15 cellular contexts compared by ENCODE assay signal in the genomic region with DNA sequence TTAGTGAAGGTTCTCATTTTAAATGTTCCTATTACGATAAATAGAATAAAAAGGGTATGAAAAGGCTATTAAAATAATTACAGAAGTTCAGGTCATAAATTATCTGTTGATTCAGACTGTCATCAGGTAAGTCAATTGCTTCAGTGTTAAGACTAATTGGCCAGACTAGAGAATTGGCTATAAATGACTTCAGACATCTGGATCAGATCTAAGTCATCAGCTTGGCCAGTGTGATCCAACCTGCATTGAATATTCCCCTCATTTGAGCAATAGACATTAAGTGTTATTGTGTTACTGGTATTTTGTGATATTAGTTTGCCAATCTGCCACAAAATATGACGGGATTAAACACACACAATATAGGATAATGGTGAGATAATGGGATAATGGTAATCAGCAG.
DNase-seq lines count a peak whose midpoint lies in the region; ATAC-seq, FAIRE-seq and TF ChIP-seq lines count a peak whose summit lies in the region.
"Had no signal": no experiment of that assay in that cellular context is flagged by ENCODE, and none has a peak within 500 bp of the region (broad histone marks: within the 10 kb centered on the region; RNA-seq: fewer than 3 reads in every experiment).

No MANE protein-coding gene starts in this region.

- no peaks in the 10 kb centered on the region for H3K9me3 Mint-ChIP-seq in HFFc6

- H3K27ac Mint-ChIP-seq in HFFc6, result peak overlapping the region; percentile 77

- H3K4me3 ChIP-seq in K562, result no peak overlapping the region

- H3K9me1 ChIP-seq in K562 (ENCODE audit: control insufficient read depth, insufficient read depth, low read length), result no peaks in the 10 kb centered on the region

- ATAC-seq in K562 (no peak), sciatic nerve (peak; percentile 40), Right ventricle myocardium inferior (no peak)

- H3K4me3 Mint-ChIP-seq in HFFc6, result no peak overlapping the region

- TF ChIP-seq POLR2A in K562 (conservative IDR thresholded peaks at IDR 0.05), result no peak

- CTCF ChIA-PET in K562 (lab: Yijun Ruan, JAX; ENCODE audit: low intra/inter-chr PET ratio), result no interaction called here

- no peak for TF ChIP-seq EP300 in K562 (IDR thresholded peaks at IDR 0.05; ENCODE audit: low read length)

- intact Hi-C loops in K562 (cut with micrococcal nuclease) (no loop called here), sciatic nerve (cut with DNase I) (no loop called here), Right ventricle myocardium inferior (cut with DNase I) (loop anchor here (10.0 kb wide), 1 partner anchor 693 kb away; no protein-coding TSS in a partner anchor)

- peaks cover 0 to 11% of the 10 kb centered on the region in 2 experiments; a peak in 2 of 5 replicates for H3K4me1 ChIP-seq in K562 (replicated peaks in 1 of 2; ENCODE audit: control insufficient read depth in 2 of 2, insufficient read depth in 2 of 2, low read length in 2 of 2)

- H3K9me3 ChIP-seq in K562 (replicated peaks; ENCODE audit: control insufficient read depth, insufficient read depth, low read depth, low read length), result no peaks in the 10 kb centered on the region

- H3K27ac ChIP-seq in K562 (ENCODE audit: extremely low read depth, low read depth, low read length), result no peak overlapping the region
- H3K27ac ChIP-seq: C4-2B had no signal

- no peak for TF ChIP-seq CTCF in HFFc6 (IDR thresholded peaks at IDR 0.05)
- TF ChIP-seq CTCF in K562 (IDR thresholded peaks at IDR 0.05 in 2 of 3, conservative IDR thresholded peaks at IDR 0.05 in 1 of 3; ENCODE audit: insufficient read depth in 2 of 3, low read depth in 1 of 3, low read length in 3 of 3), result no peak

- H3K27me3 Mint-ChIP-seq in HFFc6 (ENCODE audit: insufficient read depth), result no peaks in the 10 kb centered on the region

- TF ChIP-seq RAD21 in K562 (CRISPR knock-in tag; conservative IDR thresholded peaks at IDR 0.05 in 1 of 2, IDR thresholded peaks at IDR 0.05 in 1 of 2), result no peak

- no peaks in the 10 kb centered on the region for H3K36me3 ChIP-seq in K562 (ENCODE audit: control insufficient read depth, insufficient read depth, low read length)

- WGBS in K562 (ENCODE audit: insufficient coverage, low coverage, missing lambda C conversion rate), result 49% methylated on average over 2 of the region's 2 CpGs

- peaks cover 7% of the 10 kb centered on the region; the same call in 1 of the 2 replicates for H3K36me3 Mint-ChIP-seq in HFFc6 (ENCODE audit: low read depth)

- no peaks in the 10 kb centered on the region for H3K27me3 ChIP-seq in K562 (ENCODE audit: control insufficient read depth in 2 of 2, insufficient read depth in 2 of 2, low read length in 2 of 2)

- H3K79me2 ChIP-seq in K562 (ENCODE audit: control insufficient read depth, insufficient read depth, low read length), result no peaks in the 10 kb centered on the region

- POLR2A ChIA-PET in K562 (lab: Yijun Ruan, JAX), result interaction anchor here (0.6 kb wide), 1 partner anchor 497 kb away, joined by 3 read pairs; no protein-coding TSS in a partner anchor

- H3K4me2 ChIP-seq in K562 (ENCODE audit: insufficient read depth, low read length), result no peak overlapping the region

- H3K9ac ChIP-seq in K562 (ENCODE audit: insufficient read depth in 1 of 2, low read depth in 2 of 2, low read length in 2 of 2), result no peak overlapping the region

- no peak for DNase-seq in HFFc6
- DNase-seq in NCI-H82 (lab: John Stamatoyannopoulos, UW), result peak; percentile 86
- no peak for DNase-seq in K562 (ENCODE audit: extremely low read depth in 1 of 4, low spot score in 3 of 4)
- DNase-seq in sciatic nerve (ENCODE audit: low spot score), result no peak
- DNase-seq in activated CD4-positive, alpha-beta T cell treated with anti-CD3 and anti-CD28 coated beads, Interleukin-2, amount 50 U/mL, for 4 hours, result no peak
- DNase-seq in stimulated activated CD4-positive, alpha-beta T cell treated with anti-CD3 and anti-CD28 coated beads, Interleukin-15, amount 100 ng/mL, for 24 hours, result no peak
- no peak for DNase-seq in Right ventricle myocardium inferior (ENCODE audit: missing footprints)
- DNase-seq: COR-L47; EL; NCI-H1417 treated with DMSO at 0.1 percent for 48 hours; NCI-H510A; NK-92 treated with Interleukin-12 subunit alpha and Interleukin-12 subunit beta, amount 100 ng/mL, for 24 hours; SIG-M5 had no signal

- in situ Hi-C loops in K562 (cut with MboI), result no loop called here

- no TSS peak for BruUV-seq in K562 (replicated peaks; lab: Mats Ljungman, UMichigan)

- H4K20me1 ChIP-seq in K562 (replicated peaks; ENCODE audit: control insufficient read depth, insufficient read depth, low read length), result no peaks in the 10 kb centered on the region

- H2AFZ ChIP-seq in K562 (ENCODE audit: low read depth, low read length), result no peak overlapping the region

- no peak for FAIRE-seq in K562 (lab: Jason Lieb, UNC)
- FAIRE-seq: H54 had no signal

- peaks cover 93% of the 10 kb centered on the region for H3K4me1 Mint-ChIP-seq in HFFc6 (ENCODE audit: low read depth)

TF ChIP-seq in K562, 482 proteins besides CTCF, POLR2A, EP300 and RAD21:
- TF ChIP-seq HDAC6 (IDR thresholded peaks at IDR 0.05; ENCODE audit: low read depth, low read length), result no peak
- TF ChIP-seq, protein P1, sequence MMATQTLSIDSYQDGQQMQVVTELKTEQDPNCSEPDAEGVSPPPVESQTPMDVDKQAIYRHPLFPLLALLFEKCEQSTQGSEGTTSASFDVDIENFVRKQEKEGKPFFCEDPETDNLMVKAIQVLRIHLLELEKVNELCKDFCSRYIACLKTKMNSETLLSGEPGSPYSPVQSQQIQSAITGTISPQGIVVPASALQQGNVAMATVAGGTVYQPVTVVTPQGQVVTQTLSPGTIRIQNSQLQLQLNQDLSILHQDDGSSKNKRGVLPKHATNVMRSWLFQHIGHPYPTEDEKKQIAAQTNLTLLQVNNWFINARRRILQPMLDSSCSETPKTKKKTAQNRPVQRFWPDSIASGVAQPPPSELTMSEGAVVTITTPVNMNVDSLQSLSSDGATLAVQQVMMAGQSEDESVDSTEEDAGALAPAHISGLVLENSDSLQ (IDR thresholded peaks at IDR 0.05), result no peak
- TF ChIP-seq STAT5B (CRISPR knock-in tag; IDR thresholded peaks at IDR 0.05), result no peak
- TF ChIP-seq MEIS2 (IDR thresholded peaks at IDR 0.05; ENCODE audit: partially characterized antibody), result peak; percentile 41
